ENCODE assay signal across 19 cellular contexts in genomic region chr4:79147251-79147650, GRCh38.
"Had no signal": no experiment of that assay in that cellular context is flagged by ENCODE, and none has a peak within 500 bp of the region (broad histone marks: within the 10 kb centered on the region; RNA-seq: fewer than 3 reads in every experiment).

No MANE protein-coding gene starts in this region.

- H3K4me1 ChIP-seq: colonic mucosa, left ventricle myocardium inferior, lower lobe of right lung, right atrium auricular region, sigmoid colon, upper lobe of right lung, vagina had no signal

- H3K27ac ChIP-seq: colonic mucosa, gastroesophageal sphincter, left ventricle myocardium inferior, lower lobe of right lung, ovary, right atrium auricular region, sigmoid colon, tibial artery, upper lobe of right lung, vagina had no signal

- H3K36me3 ChIP-seq: colonic mucosa, gastroesophageal sphincter, left ventricle myocardium inferior, lower lobe of right lung, ovary, right atrium auricular region, sigmoid colon, upper lobe of right lung, vagina had no signal

- H3K4me3 ChIP-seq: colonic mucosa, gastroesophageal sphincter, left ventricle myocardium inferior, lower lobe of right lung, ovary, right atrium auricular region, sigmoid colon, tibial artery, upper lobe of right lung, vagina had no signal

- H3K9me3 ChIP-seq: colonic mucosa, ovary, vagina had no signal

- ATAC-seq: gastroesophageal sphincter, left cardiac atrium, lower lobe of right lung, natural killer cell, upper lobe of right lung had no signal

- DNase-seq: colonic mucosa; dermis blood vessel endothelial cell; glutamatergic neuron; kidney; left cardiac atrium; left ventricle myocardium inferior; lower lobe of right lung; natural killer cell; nucleus accumbens; ovary; sigmoid colon; small intestine; stimulated activated CD4-positive, alpha-beta T cell treated with anti-CD3 and anti-CD28 coated beads, Interleukin-12 subunit alpha, Interleukin-12 subunit beta, amount 100 ng/mL, for 4 hours; stimulated activated naive CD4-positive, alpha-beta T cell; tibial artery; upper lobe of right lung had no signal

- H3K27me3 ChIP-seq: colonic mucosa, gastroesophageal sphincter, ovary, right atrium auricular region, sigmoid colon, tibial artery, upper lobe of right lung, vagina had no signal
